In genomic region chr1:100773444-100773843, GRCh38 we compare ENCODE assay signal across 25 cellular contexts. TPM values are rescaled to one million over a fixed set of nuclear protein-coding genes. Genes with fewer than 3 reads are reported as not detected.
DNase-seq lines count a peak whose midpoint lies in the region; ATAC-seq, FAIRE-seq and TF ChIP-seq lines count a peak whose summit lies in the region.
"Had no signal": no experiment of that assay in that cellular context is flagged by ENCODE, and none has a peak within 500 bp of the region (broad histone marks: within the 10 kb centered on the region; RNA-seq: fewer than 3 reads in every experiment).

No MANE protein-coding gene starts in this region.

- no peak overlapping the region for H3K27ac ChIP-seq in GM23248
- H3K27ac ChIP-seq in K562 (ENCODE audit: extremely low read depth, low read depth, low read length), result no peak overlapping the region
- no peak overlapping the region for H3K27ac ChIP-seq in heart left ventricle
- H3K27ac ChIP-seq in esophagus squamous epithelium, result no peak overlapping the region
- H3K27ac ChIP-seq: BLaER1 treated with 17β-estradiol and CSF1 and Interleukin-3, amounts not matched to agents 10 nM and 100 nM; HL-60; KMS-11 had no signal

- H3K9ac ChIP-seq in GM23248 (no peak overlapping the region), K562 (ENCODE audit: insufficient read depth in 1 of 2, low read depth in 2 of 2, low read length in 2 of 2) (no peak overlapping the region)
- H3K9ac ChIP-seq: BLaER1 treated with 17β-estradiol and CSF1 and Interleukin-3, amounts not matched to agents 10 nM and 100 nM; KMS-11 had no signal

- no peak for FAIRE-seq in K562 (lab: Jason Lieb, UNC)
- FAIRE-seq: GM19239, H54 had no signal

- TF ChIP-seq POLR2A in K562 (conservative IDR thresholded peaks at IDR 0.05) (no peak), heart left ventricle (IDR thresholded peaks at IDR 0.05) (no peak), esophagus squamous epithelium (IDR thresholded peaks at IDR 0.05) (no peak)

- H3K79me2 ChIP-seq in GM23248 (ENCODE audit: insufficient read depth) (no peaks in the 10 kb centered on the region), K562 (ENCODE audit: control insufficient read depth, insufficient read depth, low read length) (no peaks in the 10 kb centered on the region)

- no peak for TF ChIP-seq EP300 in K562 (IDR thresholded peaks at IDR 0.05; ENCODE audit: low read length)

- H3K36me3 ChIP-seq in GM23248 (ENCODE audit: low read depth), result no peaks in the 10 kb centered on the region
- no peaks in the 10 kb centered on the region for H3K36me3 ChIP-seq in K562 (ENCODE audit: control insufficient read depth, insufficient read depth, low read length)
- H3K36me3 ChIP-seq in heart left ventricle, result no peaks in the 10 kb centered on the region
- H3K36me3 ChIP-seq in esophagus squamous epithelium, result no peaks in the 10 kb centered on the region
- H3K36me3 ChIP-seq: BLaER1 treated with 17β-estradiol and CSF1 and Interleukin-3, amounts not matched to agents 10 nM and 100 nM had no signal

- BruUV-seq in K562 (replicated peaks; lab: Mats Ljungman, UMichigan), result no TSS peak

- no peaks in the 10 kb centered on the region for H3K9me2 ChIP-seq in GM23248 (ENCODE audit: insufficient read depth)

- peak; percentile 21 for DNase-seq in GM23248
- DNase-seq in K562 (ENCODE audit: extremely low read depth in 1 of 4, low spot score in 3 of 4), result no peak
- DNase-seq in fibroblast of the aortic adventitia (ENCODE audit: low read depth), result peak; percentile 18
- no peak for DNase-seq in heart left ventricle
- no peak for DNase-seq in esophagus squamous epithelium (lab: John Stamatoyannopoulos, UW)
- DNase-seq in AG08396 (ENCODE audit: low spot score), result no peak
- DNase-seq: CD4-positive, alpha-beta memory T cell; DND-41; GDM1; NCI-H1105; NCI-H2029 treated with DMSO at 0.1 percent for 48 hours; NCI-H226; NCI-H510A treated with DMSO at 0.1 percent for 48 hours; NCI-H748 treated with DMSO at 0.1 percent for 48 hours; NK-92 treated with Interleukin-12 subunit alpha and Interleukin-12 subunit beta, amount 100 ng/mL, for 24 hours; SIG-M5 had no signal

- POLR2A ChIA-PET in K562 (lab: Yijun Ruan, JAX), result no interaction called here

- H3K9me3 ChIP-seq in GM23248 (ENCODE audit: low read depth) (no peaks in the 10 kb centered on the region), K562 (replicated peaks; ENCODE audit: control insufficient read depth, insufficient read depth, low read depth, low read length) (no peaks in the 10 kb centered on the region), heart left ventricle (no peaks in the 10 kb centered on the region), esophagus squamous epithelium (no peaks in the 10 kb centered on the region)
- H3K9me3 ChIP-seq: BLaER1 treated with 17β-estradiol and CSF1 and Interleukin-3, amounts not matched to agents 10 nM and 100 nM had no signal

- H3K27me3 ChIP-seq in GM23248 (replicated peaks; ENCODE audit: insufficient read depth) (no peaks in the 10 kb centered on the region), K562 (ENCODE audit: control insufficient read depth in 2 of 2, insufficient read depth in 2 of 2, low read length in 2 of 2) (no peaks in the 10 kb centered on the region), heart left ventricle (no peaks in the 10 kb centered on the region), esophagus squamous epithelium (no peaks in the 10 kb centered on the region)
- H3K27me3 ChIP-seq: BLaER1 treated with 17β-estradiol and CSF1 and Interleukin-3, amounts not matched to agents 10 nM and 100 nM had no signal

- 34 to 47% methylated on average over 3 of the region's 3 CpGs for WGBS in GM23248 (ENCODE audit: low coverage in 1 of 2, low lambda C conversion rate in 2 of 2, missing lambda C conversion rate in 2 of 2), 2 experiments
- 29% methylated on average over 2 of the region's 3 CpGs for WGBS in K562 (ENCODE audit: insufficient coverage, low coverage, missing lambda C conversion rate)
- whole genome bisulfite sequencing in heart left ventricle, 4 donors, result 90 to 94% (median 91%) methylated on average over 3 of the region's 3 CpGs
- WGBS in esophagus squamous epithelium, 2 donors, result 38 to 57% methylated on average over 3 of the region's 3 CpGs

- intact Hi-C loops in K562 (cut with micrococcal nuclease) (no loop called here), heart left ventricle (cut with DNase I) (no loop called here), esophagus squamous epithelium (cut with DNase I) (no loop called here)

- no peaks in the 10 kb centered on the region for H3K4me1 ChIP-seq in GM23248 (ENCODE audit: insufficient read depth)
- H3K4me1 ChIP-seq in K562 (replicated peaks in 1 of 2; ENCODE audit: control insufficient read depth in 2 of 2, insufficient read depth in 2 of 2, low read length in 2 of 2), result peaks cover 0 to 3% of the 10 kb centered on the region in 2 experiments; a peak in 1 of 5 replicates
- peaks cover 0 to 15% (median 7%) of the 10 kb centered on the region in 12 donors for H3K4me1 ChIP-seq in heart left ventricle
- H3K4me1 ChIP-seq in esophagus squamous epithelium, result no peaks in the 10 kb centered on the region

- H3F3A ChIP-seq in GM23248 (ENCODE audit: insufficient read depth), result no peaks in the 10 kb centered on the region

- H3K9me1 ChIP-seq in K562 (ENCODE audit: control insufficient read depth, insufficient read depth, low read length), result no peaks in the 10 kb centered on the region

- H2AFZ ChIP-seq in GM23248 (no peak overlapping the region), K562 (ENCODE audit: low read depth, low read length) (no peak overlapping the region)

- in situ Hi-C loops in GM23248 (cut with MboI), result no loop called here
- in situ Hi-C loops in K562 (cut with MboI), result no loop called here

- H4K20me1 ChIP-seq in GM23248 (ENCODE audit: insufficient read depth) (no peaks in the 10 kb centered on the region), K562 (replicated peaks; ENCODE audit: control insufficient read depth, insufficient read depth, low read length) (no peaks in the 10 kb centered on the region)
- H4K20me1 ChIP-seq: BLaER1 treated with 17β-estradiol and CSF1 and Interleukin-3, amounts not matched to agents 10 nM and 100 nM had no signal

- TF ChIP-seq CTCF in K562 (IDR thresholded peaks at IDR 0.05 in 2 of 3, conservative IDR thresholded peaks at IDR 0.05 in 1 of 3; ENCODE audit: insufficient read depth in 2 of 3, low read depth in 1 of 3, low read length in 3 of 3) (no peak), fibroblast of the aortic adventitia (IDR thresholded peaks at IDR 0.05; ENCODE audit: insufficient read depth, low read length) (no peak), heart left ventricle (IDR thresholded peaks at IDR 0.05) (no peak), esophagus squamous epithelium (IDR thresholded peaks at IDR 0.05) (no peak)

- ATAC-seq in K562 (no peak), heart left ventricle (no peak), HG03378 (IDR thresholded peaks at IDR 0.05; ENCODE audit: unreplicated experiment) (no peak)
- ATAC-seq: Panc1, SK-N-SH treated with all-trans-retinoic acid at 6 μM for 48 hours had no signal

- no peak for TF ChIP-seq RAD21 in K562 (CRISPR knock-in tag; conservative IDR thresholded peaks at IDR 0.05 in 1 of 2, IDR thresholded peaks at IDR 0.05 in 1 of 2)

- CTCF ChIA-PET in K562 (lab: Yijun Ruan, JAX; ENCODE audit: low intra/inter-chr PET ratio), result no interaction called here

- H3K4me2 ChIP-seq in GM23248 (ENCODE audit: unreplicated experiment) (no peak overlapping the region), K562 (ENCODE audit: insufficient read depth, low read length) (no peak overlapping the region)
- H3K4me2 ChIP-seq: KMS-11 had no signal

- H3K4me3 ChIP-seq in GM23248 (no peak overlapping the region), K562 (no peak overlapping the region), fibroblast of the aortic adventitia (ENCODE audit: low read depth, low read length) (no peak overlapping the region), heart left ventricle (no peak overlapping the region), esophagus squamous epithelium (no peak overlapping the region)
- H3K4me3 ChIP-seq: BLaER1 treated with 17β-estradiol and CSF1 and Interleukin-3, amounts not matched to agents 10 nM and 100 nM had no signal

TF ChIP-seq in K562, 482 proteins besides CTCF, POLR2A, EP300 and RAD21:
- TF ChIP-seq CEBPB (tag; IDR thresholded peaks at IDR 0.05), result peak; percentile 51
- TF ChIP-seq RBM25 (IDR thresholded peaks at IDR 0.05; ENCODE audit: low read depth, low read length, severe bottlenecking), result peak; percentile 36
- no peak for TF ChIP-seq CEBPG (CRISPR knock-in tag; IDR thresholded peaks at IDR 0.05)
- TF ChIP-seq CEBPG (tag; conservative IDR thresholded peaks at IDR 0.05 in 1 of 2, IDR thresholded peaks at IDR 0.05 in 1 of 2), result peak in 1 of 2 experiments; percentile 37; a peak in 1 of 4 replicates
- no peak for TF ChIP-seq FOXM1 (IDR thresholded peaks at IDR 0.05; ENCODE audit: low read depth)
- no peak for TF ChIP-seq FOXM1 (CRISPR knock-in tag; IDR thresholded peaks at IDR 0.05; ENCODE audit: low read depth)

RNA-seq across cellular contexts. Expression of gene VCAM1, which starts 53.9 kb away (rescaled TPM):
- total RNA-seq in GM23248 (2014; rRNA removed; shearing (Covaris generic)), result 1.4 and 3.8 TPM in 2 replicates
- polyA plus RNA-seq in GM23248 (2016; fragmentation: Nextera tagmentation; extraction: Ambion mirVana) (3.0 and 3.2 TPM in 2 replicates), K562 (2011; rRNA removed) (not detected in 2 replicates), K562 (2014; fragmentation: Illumina TruSeq; extraction: Trizol) (not detected in 2 replicates), K562 (2014; fragmentation: Nextera tagmentation; extraction: Ambion mirVana) (under 1 TPM in 1 of 2 experiments, not detected in 1; 0.04 TPM), K562 (2014; rRNA removed) (not detected in 2 replicates), heart left ventricle (1 to 10 TPM; 1.9 to 4.2 TPM)
- total RNA-seq in K562 (2011; cell fraction: chromatin; rRNA removed; ENCODE audit: low replicate concordance), result not detected in 2 replicates
- total RNA-seq in K562 (2011; cell fraction: nucleolus; rRNA removed), result not detected in 2 replicates
- not detected in 2 replicates for total RNA-seq in K562 (2011; cell fraction: nucleoplasm; rRNA removed)
- total RNA-seq in K562 (2014; rRNA removed) (0.04 TPM in 1 of 2 replicates, not detected in the other), K562 (2014; rRNA removed; fragmentation: Illumina TruSeq; extraction: Trizol) (not detected in 2 replicates), K562 (2015; rRNA removed; fragmentation: Illumina TruSeq; extraction: Trizol) (not detected in 2 replicates), K562 (2021) (0.09 and 0.13 TPM in 2 replicates), fibroblast of the aortic adventitia (ENCODE audit: low replicate concordance) (0.63 and 24.8 TPM in 2 replicates), heart left ventricle (10 to 100 TPM in 2 of 9 donors, 1 to 10 TPM in 7; 1.3 to 40.7 (median 3.9) TPM), esophagus squamous epithelium (1 to 10 TPM in 3 of 4 donors, not detected in 1; 1.1 to 3.8 (median 2.8) TPM)
- polyA plus RNA-seq in K562 (2011; cell fraction: cytosol; rRNA removed), result not detected in 2 replicates
- not detected in 2 replicates for polyA plus RNA-seq in K562 (2011; cell fraction: nucleus; rRNA removed)
- not detected in 2 replicates for polyA plus RNA-seq in K562 (2012)
- polyA minus RNA-seq in K562 (2011; rRNA and poly(A)+ RNA removed), result not detected in 2 replicates
- polyA minus RNA-seq in K562 (2011; cell fraction: cytosol; rRNA and poly(A)+ RNA removed), result not detected in 2 replicates
- not detected in 2 replicates for polyA minus RNA-seq in K562 (2011; cell fraction: nucleus; rRNA and poly(A)+ RNA removed)
- total RNA-seq: CD4-positive, alpha-beta memory T cell; HT-29 had no signal
- polyA plus RNA-seq: CD4-positive, alpha-beta memory T cell had no signal

Comparison
In these comparisons a context has a peak if more than half of its experiments do, and no peak if none do; other contexts are left out.
1. DNase-seq: peak in GM23248 (single experiment) and fibroblast of the aortic adventitia (single experiment); none in K562 (0 of 4), heart left ventricle (0 of 5), esophagus squamous epithelium (single experiment) and AG08396 (single experiment).